In genomic region chr3:153162513-153163348, GRCh38 we compare ENCODE assay signal across 1 cellular context.
TF ChIP-seq lines count a peak whose summit lies in the region.

No MANE protein-coding gene starts in this region.

TF ChIP-seq in K562, 482 proteins besides CTCF, POLR2A, EP300 and RAD21 (continued from another document and continues in another):
- TF ChIP-seq RREB1 (CRISPR knock-in tag; IDR thresholded peaks at IDR 0.05) (0 out of 2 replicates have a peak, but pooled peaks have one; percentile 36), ZNF134 (CRISPR knock-in tag; conservative IDR thresholded peaks at IDR 0.05) (no peak), UBTF (IDR thresholded peaks at IDR 0.05; ENCODE audit: borderline replicate concordance in 1 of 2, low read depth in 2 of 2, low read length in 2 of 2) (peak; percentile 43 to 64; a peak in 1 of 4 replicates), RBBP5 (IDR thresholded peaks at IDR 0.05; ENCODE audit: borderline replicate concordance, insufficient read depth, low read length, poor library complexity, severe bottlenecking) (peak; percentile 80), MEIS2 (IDR thresholded peaks at IDR 0.05; ENCODE audit: partially characterized antibody) (peak; percentile 4), HDAC1 (IDR thresholded peaks at IDR 0.05) (0 out of 4 replicates have a peak, but pooled peaks of 1 of the 2 experiments have one; percentile 14), RBFOX2 (IDR thresholded peaks at IDR 0.05; ENCODE audit: low read depth, low read length) (peak; percentile 69), ETV6 (IDR thresholded peaks at IDR 0.05; ENCODE audit: borderline replicate concordance in 1 of 2, low read depth in 2 of 2, low read length in 1 of 2) (no peak), ETV6 (CRISPR knock-in tag; IDR thresholded peaks at IDR 0.05; ENCODE audit: borderline replicate concordance) (no peak), SMAD1 (IDR thresholded peaks at IDR 0.05; ENCODE audit: low read depth, low read length, partially characterized antibody) (no peak), AFF4 (CRISPR knock-in tag; IDR thresholded peaks at IDR 0.05) (0 out of 2 replicates have a peak, but pooled peaks have one; percentile 41), KDM5B (IDR thresholded peaks at IDR 0.05; ENCODE audit: insufficient replicate concordance, low read depth, low read length) (peak; percentile 66), ZNF592 (IDR thresholded peaks at IDR 0.05) (no peak), MTA3 (IDR thresholded peaks at IDR 0.05; ENCODE audit: borderline replicate concordance) (peak; percentile 76), MLLT1 (IDR thresholded peaks at IDR 0.05) (peak in 1 of 2 experiments; percentile 9; a peak in 2 of 4 replicates), ZBTB9 (CRISPR knock-in tag; IDR thresholded peaks at IDR 0.05) (0 out of 2 replicates have a peak, but pooled peaks have one; percentile 10), ZFX (CRISPR knock-in tag; IDR thresholded peaks at IDR 0.05) (peak; percentile 51), NFIC (IDR thresholded peaks at IDR 0.05) (peak; percentile 39), ERF (CRISPR knock-in tag; IDR thresholded peaks at IDR 0.05) (no peak), ARID4B (CRISPR knock-in tag; IDR thresholded peaks at IDR 0.05) (peak; percentile 83), POLR2G (IDR thresholded peaks at IDR 0.05; ENCODE audit: low read depth, low read length) (peak; percentile 58; the same call in 1 of the 2 replicates), NR4A1 (CRISPR knock-in tag; IDR thresholded peaks at IDR 0.05) (no peak), NR4A1 (tag; IDR thresholded peaks at IDR 0.05) (0 out of 2 replicates have a peak, but pooled peaks have one; percentile 3), MAX (CRISPR knock-in tag; IDR thresholded peaks at IDR 0.05) (0 out of 2 replicates have a peak, but pooled peaks have one; percentile 54), SAP30 (IDR thresholded peaks at IDR 0.05; ENCODE audit: borderline replicate concordance, insufficient read depth, low read depth, low read length, poor library complexity, severe bottlenecking) (peak; percentile 37), NCOA6 (IDR thresholded peaks at IDR 0.05) (peak; percentile 90), MTA1 (IDR thresholded peaks at IDR 0.05; ENCODE audit: borderline replicate concordance) (no peak), FIP1L1 (IDR thresholded peaks at IDR 0.05; ENCODE audit: low read depth, low read length, poor library complexity, severe bottlenecking) (peak; percentile 47)
